Comparison of ENCODE assay signal across 16 cellular contexts in genomic region chr15:97691799-97692198, GRCh38.
A peak's percentile ranks its signal among the peaks of the same experiment; 100 is the strongest.
DNase-seq lines count a peak whose midpoint lies in the region; ATAC-seq and TF ChIP-seq lines count a peak whose summit lies in the region.
"Had no signal": no experiment of that assay in that cellular context is flagged by ENCODE, and none has a peak within 500 bp of the region (broad histone marks: within the 10 kb centered on the region; RNA-seq: fewer than 3 reads in every experiment).

No MANE protein-coding gene starts in this region.

- H3K36me3 ChIP-seq in right atrium auricular region: no peaks in the 10 kb centered on the region
- no peaks in the 10 kb centered on the region for H3K36me3 ChIP-seq in skeletal muscle tissue (ENCODE audit: control insufficient read depth in 3 of 3, insufficient read depth in 3 of 3, low read length in 3 of 3)
- H3K36me3 ChIP-seq: prostate gland, vagina had no signal

- peaks cover 0 to 18% of the 10 kb centered on the region in 2 donors for H3K4me1 ChIP-seq in right atrium auricular region
- H3K4me1 ChIP-seq in skeletal muscle tissue (ENCODE audit: control insufficient read depth in 3 of 3, insufficient read depth in 3 of 3, low read length in 3 of 3): peaks cover 12 to 28% (median 15%) of the 10 kb centered on the region in 3 donors
- H3K4me1 ChIP-seq: prostate gland, vagina had no signal

- H3K9ac ChIP-seq in skeletal muscle tissue (ENCODE audit: low read depth in 1 of 3, low read length in 3 of 3): peak overlapping the region in 1 of 3 donors; percentile 53

- H3K27me3 ChIP-seq in right atrium auricular region (no peaks in the 10 kb centered on the region), skeletal muscle tissue (ENCODE audit: control insufficient read depth in 3 of 3, insufficient read depth in 3 of 3, low read length in 3 of 3) (no peaks in the 10 kb centered on the region)
- H3K27me3 ChIP-seq: vagina had no signal

- no peak overlapping the region for H3K4me3 ChIP-seq in right atrium auricular region
- H3K4me3 ChIP-seq in skeletal muscle tissue (ENCODE audit: low read length in 3 of 3): peak overlapping the region in 2 of 3 donors; percentile 7 to 69
- H3K4me3 ChIP-seq: prostate gland, vagina had no signal

- no peak for TF ChIP-seq CTCF in right atrium auricular region (IDR thresholded peaks at IDR 0.05)

- H3K27ac ChIP-seq in right atrium auricular region: peak overlapping the region; percentile 63 to 70
- peak overlapping the region; percentile 64 for H3K27ac ChIP-seq in skeletal muscle tissue (ENCODE audit: low read depth, low read length)
- H3K27ac ChIP-seq: prostate gland, vagina had no signal

- ATAC-seq in HG02870 (IDR thresholded peaks at IDR 0.05; ENCODE audit: unreplicated experiment): no peak
- ATAC-seq: left lobe of liver, WTC11 had no signal

- H3K9me3 ChIP-seq in right atrium auricular region (no peaks in the 10 kb centered on the region), skeletal muscle tissue (ENCODE audit: control insufficient read depth in 3 of 3, low read length in 3 of 3) (no peaks in the 10 kb centered on the region)
- H3K9me3 ChIP-seq: prostate gland, vagina had no signal

- peak; percentile 39 for DNase-seq in NCI-H748 (lab: John Stamatoyannopoulos, UW; ENCODE audit: unreplicated experiment)
- no peak for DNase-seq in NCI-H748 treated with DMSO at 0.1 percent for 48 hours (lab: John Stamatoyannopoulos, UW)
- DNase-seq in SW480 (ENCODE audit: low spot score): peak; percentile 90
- no peak for DNase-seq in right atrium auricular region (ENCODE audit: low spot score)
- no peak for DNase-seq in SK-N-DZ (ENCODE audit: low spot score)
- DNase-seq in NCI-H2227 (lab: John Stamatoyannopoulos, UW; ENCODE audit: unreplicated experiment): no peak
- DNase-seq: 8988T; activated CD4-positive, alpha-beta memory T cell treated with anti-CD3 and anti-CD28 coated beads for 36 hours; NCI-H2171; stimulated activated CD4-positive, alpha-beta T cell treated with anti-CD3 and anti-CD28 coated beads, Interleukin-4, amount 100 ng/mL, for 4 hours had no signal

Comparison
In these comparisons a context has a peak if more than half of its experiments do, and no peak if none do; other contexts are left out.
1. DNase-seq: peak in NCI-H748 (single experiment) and SW480 (single experiment); none in NCI-H748 treated with DMSO at 0.1 percent for 48 hours (single experiment), right atrium auricular region (single experiment), SK-N-DZ (single experiment) and NCI-H2227 (single experiment).
2. H3K4me3 ChIP-seq: peak in skeletal muscle tissue (2 of 3); none in right atrium auricular region (0 of 2).